16 cellular contexts compared by ENCODE assay signal in the genomic region with DNA sequence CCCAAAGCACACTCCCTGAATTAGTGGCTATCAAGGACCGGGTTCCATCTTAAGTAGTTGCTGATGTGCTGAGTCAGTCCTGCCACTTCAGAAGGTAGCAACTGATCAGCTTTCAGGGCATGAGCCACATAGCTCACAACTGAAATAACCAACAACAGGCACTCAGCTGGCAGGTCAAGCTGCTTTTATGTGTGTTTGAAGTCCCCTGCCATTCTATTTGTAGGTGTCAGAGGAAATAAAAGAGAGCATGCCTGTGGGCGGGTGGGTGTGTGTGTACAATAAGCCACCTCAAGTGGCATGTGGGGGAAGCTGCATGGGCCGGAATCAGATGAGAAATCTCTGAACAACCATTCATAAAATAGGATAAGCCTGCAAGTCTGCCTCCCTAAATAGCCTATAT.
"Had no signal": no experiment of that assay in that cellular context is flagged by ENCODE, and none has a peak within 500 bp of the region (broad histone marks: within the 10 kb centered on the region; RNA-seq: fewer than 3 reads in every experiment).

No MANE protein-coding gene starts in this region.

- ATAC-seq: activated CD4-positive, alpha-beta T cell treated with anti-CD3 and anti-CD28 coated beads for 36 hours; activated CD8-positive, alpha-beta memory T cell treated with anti-CD3 and anti-CD28 coated beads, Interleukin-2, amount 10 ng/mL, durations not matched to agents 7 days and 5 days; left colon had no signal

- H3K4me1 Mint-ChIP-seq: activated CD4-positive, alpha-beta T cell treated with anti-CD3 and anti-CD28 coated beads for 36 hours; activated CD8-positive, alpha-beta memory T cell treated with anti-CD3 and anti-CD28 coated beads, Interleukin-2, amount 10 ng/mL, durations not matched to agents 7 days and 5 days; activated naive CD4-positive, alpha-beta T cell treated with anti-CD3 and anti-CD28 coated beads, Interleukin-2, amount 10 ng/mL, durations not matched to agents 7 days and 5 days; naive B cell had no signal

- H3K36me3 ChIP-seq: neutrophil, uterus had no signal

- H3K4me1 ChIP-seq: parathyroid adenoma, uterus had no signal

- H3K4me3 ChIP-seq: dorsolateral prefrontal cortex, uterus had no signal

- DNase-seq: activated CD4-positive, alpha-beta memory T cell treated with anti-CD3 and anti-CD28 coated beads for 36 hours; activated CD4-positive, alpha-beta T cell treated with anti-CD3 and anti-CD28 coated beads for 36 hours; activated CD8-positive, alpha-beta memory T cell treated with anti-CD3 and anti-CD28 coated beads, Interleukin-2, amount 10 ng/mL, durations not matched to agents 7 days and 5 days; activated naive CD4-positive, alpha-beta T cell treated with anti-CD3 and anti-CD28 coated beads, Interleukin-2, amount 10 ng/mL, durations not matched to agents 7 days and 5 days; activated T-cell treated with anti-CD3 and anti-CD28 coated beads, Interleukin-2, amount 50 U/mL, for 1 hour; endodermal cell; erythroblast; left colon; midbrain; naive B cell; stimulated activated CD4-positive, alpha-beta T cell treated with anti-CD3 and anti-CD28 coated beads, Interleukin-12 subunit alpha, Interleukin-12 subunit beta, amount 100 ng/mL, for 4 hours; stimulated activated CD4-positive, alpha-beta T cell treated with anti-CD3 and anti-CD28 coated beads, Interleukin-2, amount 100 ng/mL, for 24 hours; uterus had no signal

- H3K27ac ChIP-seq: neutrophil, parathyroid adenoma, uterus had no signal

- H3K27ac Mint-ChIP-seq: activated CD4-positive, alpha-beta memory T cell treated with anti-CD3 and anti-CD28 coated beads for 36 hours; activated CD4-positive, alpha-beta T cell treated with anti-CD3 and anti-CD28 coated beads for 36 hours; activated CD8-positive, alpha-beta memory T cell treated with anti-CD3 and anti-CD28 coated beads, Interleukin-2, amount 10 ng/mL, durations not matched to agents 7 days and 5 days; activated naive CD4-positive, alpha-beta T cell treated with anti-CD3 and anti-CD28 coated beads, Interleukin-2, amount 10 ng/mL, durations not matched to agents 7 days and 5 days; endodermal cell had no signal

- H3K9me3 Mint-ChIP-seq: activated CD4-positive, alpha-beta memory T cell treated with anti-CD3 and anti-CD28 coated beads for 36 hours; activated naive CD4-positive, alpha-beta T cell treated with anti-CD3 and anti-CD28 coated beads, Interleukin-2, amount 10 ng/mL, durations not matched to agents 7 days and 5 days; endodermal cell; naive B cell had no signal

- H3K36me3 Mint-ChIP-seq: activated CD4-positive, alpha-beta memory T cell treated with anti-CD3 and anti-CD28 coated beads for 36 hours; activated CD8-positive, alpha-beta memory T cell treated with anti-CD3 and anti-CD28 coated beads, Interleukin-2, amount 10 ng/mL, durations not matched to agents 7 days and 5 days; activated naive CD4-positive, alpha-beta T cell treated with anti-CD3 and anti-CD28 coated beads, Interleukin-2, amount 10 ng/mL, durations not matched to agents 7 days and 5 days; naive B cell had no signal

- H3K27me3 ChIP-seq: uterus had no signal

- H3K9me3 ChIP-seq: neutrophil, uterus had no signal

- H3K4me3 Mint-ChIP-seq: activated CD4-positive, alpha-beta memory T cell treated with anti-CD3 and anti-CD28 coated beads for 36 hours; activated CD4-positive, alpha-beta T cell treated with anti-CD3 and anti-CD28 coated beads for 36 hours; activated CD8-positive, alpha-beta memory T cell treated with anti-CD3 and anti-CD28 coated beads, Interleukin-2, amount 10 ng/mL, durations not matched to agents 7 days and 5 days; activated naive CD4-positive, alpha-beta T cell treated with anti-CD3 and anti-CD28 coated beads, Interleukin-2, amount 10 ng/mL, durations not matched to agents 7 days and 5 days; endodermal cell; naive B cell had no signal
